7 cellular contexts compared by ENCODE assay signal in the genomic region with DNA sequence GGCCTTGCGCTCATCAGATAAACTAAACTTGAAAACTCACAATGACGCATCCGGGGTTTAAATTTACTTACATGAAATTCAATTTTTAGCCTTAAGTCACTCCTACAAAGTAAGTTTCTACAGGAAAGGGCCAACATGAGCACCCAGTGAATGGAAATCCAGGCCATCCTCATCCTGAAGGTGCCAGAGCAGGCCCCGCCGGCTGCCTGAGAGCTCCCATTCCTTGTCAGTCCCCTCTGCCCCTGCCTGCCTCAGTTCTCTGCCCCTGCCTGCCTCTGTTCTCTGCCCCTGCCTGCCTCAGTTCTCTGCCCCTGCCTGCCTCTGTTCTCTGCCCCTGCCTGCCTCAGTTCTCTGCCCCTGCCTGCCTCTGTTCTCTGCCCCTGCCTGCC. TPM values are rescaled to one million over a fixed set of nuclear protein-coding genes. Genes with fewer than 3 reads are reported as not detected.
DNase-seq lines count a peak whose midpoint lies in the region; ATAC-seq and TF ChIP-seq lines count a peak whose summit lies in the region.
"Not testable (repeated sequence)": the region's sequence is repeated elsewhere in the genome, so short reads cannot be mapped to it uniquely, and the experiment has no call there.

No MANE protein-coding gene starts in this region.

- peak overlapping the region; percentile 17 to 87 (median 74) for H3K4me3 Mint-ChIP-seq in CD4-positive, alpha-beta memory T cell
- not testable (repeated sequence) for H3K4me3 Mint-ChIP-seq in activated CD4-positive, alpha-beta T cell treated with anti-CD3 and anti-CD28 coated beads for 36 hours; activated T-cell treated with anti-CD3 and anti-CD28 coated beads, Interleukin-2, amount 50 U/mL, for 24 hours; osteocyte (ENCODE audit: unreplicated experiment)
- peak overlapping the region; percentile 61 for H3K4me3 Mint-ChIP-seq in activated naive CD4-positive, alpha-beta T cell treated with anti-CD3 and anti-CD28 coated beads, Interleukin-2, amount 10 ng/mL, durations not matched to agents 7 days and 5 days

- peaks cover 28 to 49% of the 10 kb centered on the region in 2 donors for H3K36me3 Mint-ChIP-seq in CD4-positive, alpha-beta memory T cell
- not testable (repeated sequence) for H3K36me3 Mint-ChIP-seq in activated CD4-positive, alpha-beta T cell treated with anti-CD3 and anti-CD28 coated beads for 36 hours (ENCODE audit: low read depth); osteocyte (ENCODE audit: unreplicated experiment)
- peaks cover 41% of the 10 kb centered on the region for H3K36me3 Mint-ChIP-seq in activated T-cell treated with anti-CD3 and anti-CD28 coated beads, Interleukin-2, amount 50 U/mL, for 24 hours (ENCODE audit: low read depth)
- H3K36me3 Mint-ChIP-seq in activated naive CD4-positive, alpha-beta T cell treated with anti-CD3 and anti-CD28 coated beads, Interleukin-2, amount 10 ng/mL, durations not matched to agents 7 days and 5 days = peaks cover 32% of the 10 kb centered on the region

- not testable (repeated sequence) for H3K27me3 Mint-ChIP-seq in CD4-positive, alpha-beta memory T cell; activated CD4-positive, alpha-beta T cell treated with anti-CD3 and anti-CD28 coated beads for 36 hours; activated T-cell treated with anti-CD3 and anti-CD28 coated beads, Interleukin-2, amount 50 U/mL, for 24 hours; activated naive CD4-positive, alpha-beta T cell treated with anti-CD3 and anti-CD28 coated beads, Interleukin-2, amount 10 ng/mL, durations not matched to agents 7 days and 5 days; osteocyte (ENCODE audit: unreplicated experiment)

- peak overlapping the region; percentile 77 to 94 (median 87) for H3K27ac Mint-ChIP-seq in CD4-positive, alpha-beta memory T cell
- peak overlapping the region; percentile 63 for H3K27ac Mint-ChIP-seq in activated CD4-positive, alpha-beta T cell treated with anti-CD3 and anti-CD28 coated beads for 36 hours
- H3K27ac Mint-ChIP-seq in activated T-cell treated with anti-CD3 and anti-CD28 coated beads, Interleukin-2, amount 50 U/mL, for 24 hours = peak overlapping the region; percentile 37
- H3K27ac Mint-ChIP-seq in activated naive CD4-positive, alpha-beta T cell treated with anti-CD3 and anti-CD28 coated beads, Interleukin-2, amount 10 ng/mL, durations not matched to agents 7 days and 5 days = peak overlapping the region; percentile 96
- not testable (repeated sequence) for H3K27ac Mint-ChIP-seq in osteocyte (ENCODE audit: unreplicated experiment)

- POLR2A ChIA-PET in CD4-positive, alpha-beta memory T cell (lab: Charles Lee; ENCODE audit: partially characterized antibody) = interaction anchor here (0.7 to 2.2 kb wide), 4 partner anchors 10 to 18 kb away, joined by 3 to 16 read pairs (median 4); a partner anchor contains a TSS
- POLR2A ChIA-PET in activated CD4-positive, alpha-beta T cell treated with anti-CD3 and anti-CD28 coated beads for 36 hours (lab: Charles Lee) = interaction anchor here (1.1 kb wide), 1 partner anchor 13 kb away, joined by 3 read pairs; no protein-coding TSS in a partner anchor

- H3K36me3 ChIP-seq in CD4-positive, alpha-beta memory T cell (ENCODE audit: insufficient read depth, low read length) = not testable (repeated sequence)
- H3K36me3 ChIP-seq in KOPT-K1 (ENCODE audit: insufficient read depth, low read length) = peaks cover 14% of the 10 kb centered on the region; the same call in 1 of the 2 replicates

- ATAC-seq in activated CD4-positive, alpha-beta T cell treated with anti-CD3 and anti-CD28 coated beads for 36 hours = not testable (repeated sequence)

- not testable (repeated sequence) for TF ChIP-seq CTCF in osteocyte (IDR thresholded peaks at IDR 0.05)

- H3K27me3 ChIP-seq in CD4-positive, alpha-beta memory T cell (ENCODE audit: insufficient read depth, low read length) = not testable (repeated sequence)

- H3K4me3 ChIP-seq in CD4-positive, alpha-beta memory T cell (ENCODE audit: low read length in 2 of 2) = not testable (repeated sequence)

- not testable (repeated sequence) for DNase-seq in CD4-positive, alpha-beta memory T cell; activated CD4-positive, alpha-beta T cell treated with anti-CD3 and anti-CD28 coated beads for 36 hours; activated T-cell treated with anti-CD3 and anti-CD28 coated beads, Interleukin-2, amount 50 U/mL, for 24 hours; activated naive CD4-positive, alpha-beta T cell treated with anti-CD3 and anti-CD28 coated beads, Interleukin-2, amount 10 ng/mL, durations not matched to agents 7 days and 5 days
- peak; percentile 54 for DNase-seq in cardiac septum (ENCODE audit: low spot score)
- peak; percentile 54 for DNase-seq in osteocyte (ENCODE audit: extremely low spot score, unreplicated experiment)

- intact Hi-C loops in CD4-positive, alpha-beta memory T cell (cut with micrococcal nuclease) = loop anchor here (1.0 kb wide), 1 partner anchor 35 kb away; no protein-coding TSS in a partner anchor
- intact Hi-C loops in activated CD4-positive, alpha-beta T cell treated with anti-CD3 and anti-CD28 coated beads for 36 hours (cut with DNase I, micrococcal nuclease); cardiac septum (cut with DNase I): not testable (repeated sequence)

- not testable (repeated sequence) for H3K9me3 Mint-ChIP-seq in CD4-positive, alpha-beta memory T cell; activated CD4-positive, alpha-beta T cell treated with anti-CD3 and anti-CD28 coated beads for 36 hours (ENCODE audit: low read depth); activated T-cell treated with anti-CD3 and anti-CD28 coated beads, Interleukin-2, amount 50 U/mL, for 24 hours; activated naive CD4-positive, alpha-beta T cell treated with anti-CD3 and anti-CD28 coated beads, Interleukin-2, amount 10 ng/mL, durations not matched to agents 7 days and 5 days; osteocyte (ENCODE audit: unreplicated experiment)

- peaks cover 23% of the 10 kb centered on the region for H3K4me1 ChIP-seq in CD4-positive, alpha-beta memory T cell (ENCODE audit: insufficient read depth, low read length)

- peaks cover 7 to 32% (median 23%) of the 10 kb centered on the region in 4 donors for H3K4me1 Mint-ChIP-seq in CD4-positive, alpha-beta memory T cell
- H3K4me1 Mint-ChIP-seq in activated CD4-positive, alpha-beta T cell treated with anti-CD3 and anti-CD28 coated beads for 36 hours = peaks cover 16% of the 10 kb centered on the region
- peaks cover 20% of the 10 kb centered on the region for H3K4me1 Mint-ChIP-seq in activated T-cell treated with anti-CD3 and anti-CD28 coated beads, Interleukin-2, amount 50 U/mL, for 24 hours (ENCODE audit: low read depth)
- H3K4me1 Mint-ChIP-seq in activated naive CD4-positive, alpha-beta T cell treated with anti-CD3 and anti-CD28 coated beads, Interleukin-2, amount 10 ng/mL, durations not matched to agents 7 days and 5 days = peaks cover 35% of the 10 kb centered on the region
- not testable (repeated sequence) for H3K4me1 Mint-ChIP-seq in osteocyte (ENCODE audit: unreplicated experiment)

- not testable (repeated sequence) for H3K27ac ChIP-seq in CD4-positive, alpha-beta memory T cell (ENCODE audit: low read depth, low read length)
- peak overlapping the region; percentile 65 for H3K27ac ChIP-seq in KOPT-K1 (ENCODE audit: low read depth, low read length, poor library complexity, severe bottlenecking)

- not testable (repeated sequence) for H3K9me3 ChIP-seq in CD4-positive, alpha-beta memory T cell (ENCODE audit: control insufficient read depth in 1 of 2, low read length in 2 of 2); KOPT-K1 (ENCODE audit: insufficient read depth, low read length, poor library complexity, severe bottlenecking)

- CTCF ChIA-PET in CD4-positive, alpha-beta memory T cell (lab: Charles Lee; ENCODE audit: partially characterized antibody); activated naive CD4-positive, alpha-beta T cell treated with anti-CD3 and anti-CD28 coated beads, Interleukin-2, amount 10 ng/mL, durations not matched to agents 7 days and 5 days (lab: Charles Lee): not testable (repeated sequence)
- CTCF ChIA-PET in activated CD4-positive, alpha-beta T cell treated with anti-CD3 and anti-CD28 coated beads for 36 hours (lab: Charles Lee) = interaction anchor here (0.8 to 1.0 kb wide), 2 partner anchors 12 to 15 kb away, joined by 3 to 5 read pairs; no protein-coding TSS in a partner anchor

RNA-seq across cellular contexts. Expression of a gene that starts 17.7 kb away (rescaled TPM):
- total RNA-seq in CD4-positive, alpha-beta memory T cell = 10 to 100 TPM; 61.2 to 64.7 TPM
- polyA plus RNA-seq in CD4-positive, alpha-beta memory T cell = 100 to 1,000 TPM; 105 to 147 TPM
- total RNA-seq in activated CD4-positive, alpha-beta T cell treated with anti-CD3 and anti-CD28 coated beads for 36 hours = 10 to 100 TPM; 40.4 to 50.8 TPM
- 27.6 TPM for total RNA-seq in cardiac septum
- 28.2 and 31.0 TPM in 2 replicates for total RNA-seq in osteocyte
